ENCODE assay signal across 1 cellular context in the genomic region with DNA sequence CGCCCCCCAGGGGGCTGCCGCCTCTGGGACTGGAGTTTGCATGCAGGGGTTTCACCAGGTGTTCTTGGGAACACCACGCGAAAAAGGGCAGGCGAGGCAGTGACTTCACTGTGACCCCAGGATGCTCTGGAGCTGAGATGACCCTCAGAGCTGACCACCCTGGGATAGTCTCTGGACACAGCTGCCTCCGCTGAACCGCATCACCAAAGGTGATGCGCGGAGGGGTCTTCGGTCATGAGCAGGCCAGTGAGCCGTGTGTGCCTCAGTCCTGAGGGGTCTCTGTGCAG.
TF ChIP-seq lines count a peak whose summit lies in the region.

No MANE protein-coding gene starts in this region.

TF ChIP-seq in H1, 55 proteins besides CTCF, POLR2A, EP300 and RAD21:
- TF ChIP-seq SIX5 (IDR thresholded peaks at IDR 0.05; ENCODE audit: low read depth, low read length) (no peak), ATF2 (IDR thresholded peaks at IDR 0.05; ENCODE audit: low read length) (no peak), CEBPB (IDR thresholded peaks at IDR 0.05; ENCODE audit: low read depth, low read length) (no peak)
